ENCODE assay signal across 16 cellular contexts in the genomic region with DNA sequence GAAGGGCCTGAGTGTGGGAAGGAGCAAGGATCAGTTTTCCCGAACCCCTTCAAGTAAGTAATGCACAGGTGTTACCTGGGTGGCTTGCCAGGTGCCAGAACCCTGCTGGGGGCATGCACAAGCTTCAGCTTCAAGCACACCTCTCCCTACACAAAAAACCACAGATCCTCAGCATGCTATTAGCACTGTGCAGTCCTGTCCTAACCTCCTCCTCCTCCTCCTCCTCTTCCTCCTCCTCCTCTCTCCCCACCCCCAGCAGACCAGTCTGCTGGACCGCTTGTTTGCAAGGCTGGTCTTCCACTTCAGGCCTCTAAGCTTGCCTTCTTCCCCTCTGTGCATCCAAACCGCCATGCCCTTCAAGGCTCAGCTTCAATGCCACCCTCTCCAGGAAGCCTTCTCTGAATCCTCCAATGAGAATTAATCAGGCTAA.
"Had no signal": no experiment of that assay in that cellular context is flagged by ENCODE, and none has a peak within 500 bp of the region (broad histone marks: within the 10 kb centered on the region; RNA-seq: fewer than 3 reads in every experiment).

No MANE protein-coding gene starts in this region.

- H3K27me3 ChIP-seq: esophagus squamous epithelium, gastroesophageal sphincter, ovary, tibial artery, upper lobe of left lung, uterus had no signal

- H3K4me1 ChIP-seq: tibial artery, uterus had no signal

- H3K36me3 ChIP-seq: esophagus squamous epithelium, gastroesophageal sphincter, left ventricle myocardium inferior, lower lobe of right lung, ovary, tibial artery, upper lobe of left lung, uterus had no signal

- H3K4me3 ChIP-seq: coronary artery, esophagus squamous epithelium, gastroesophageal sphincter, left ventricle myocardium inferior, lower lobe of right lung, ovary, smooth muscle cell, tibial artery, upper lobe of left lung, uterus had no signal

- ATAC-seq: gastroesophageal sphincter; stimulated activated naive CD8-positive, alpha-beta T cell treated with anti-CD3 and anti-CD28 coated beads, Interleukin-15, Interleukin-2, amounts not matched to agents 100 U/mL and 50 U/mL, for 24 hours had no signal

- H3K27ac ChIP-seq: coronary artery, esophagus squamous epithelium, gastroesophageal sphincter, left ventricle myocardium inferior, lower lobe of right lung, ovary, tibial artery, upper lobe of left lung, uterus had no signal

- DNase-seq: effector memory CD4-positive, alpha-beta T cell; esophagus squamous epithelium; glutamatergic neuron; kidney; naive B cell; ovary; stimulated activated CD4-positive, alpha-beta T cell treated with anti-CD3 and anti-CD28 coated beads, Interleukin-2, amount 100 ng/mL, for 48 hours; stimulated activated naive CD8-positive, alpha-beta T cell treated with anti-CD3 and anti-CD28 coated beads, Interleukin-15, Interleukin-2, amounts not matched to agents 100 U/mL and 50 U/mL, for 24 hours; tibial artery; upper lobe of left lung; uterus had no signal

- H3K9me3 ChIP-seq: esophagus squamous epithelium, gastroesophageal sphincter, lower lobe of right lung, ovary, tibial artery, upper lobe of left lung, uterus had no signal

- H3K4me2 ChIP-seq: smooth muscle cell had no signal
